In the genomic region with DNA sequence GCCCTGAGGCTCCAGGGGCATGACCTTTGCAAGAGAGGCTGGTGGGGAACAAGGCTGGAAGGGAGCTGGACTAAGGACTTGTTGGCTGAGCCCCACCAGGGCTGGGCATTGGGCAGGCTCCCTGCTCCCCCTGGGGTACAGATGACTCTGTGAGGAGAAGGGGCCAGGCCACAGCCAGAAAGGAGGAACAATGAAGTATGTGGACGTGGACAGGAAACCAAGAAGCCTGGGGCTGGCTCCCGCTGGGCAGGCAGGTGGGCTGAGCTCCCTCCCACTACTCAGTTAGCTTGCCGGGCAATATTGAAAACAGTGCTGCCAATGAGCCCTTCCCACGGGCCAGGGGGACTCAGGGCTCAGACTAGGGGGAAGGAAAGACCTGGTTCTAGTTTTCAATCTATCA, we compare ENCODE assay signal across 1 cellular context.
TF ChIP-seq lines count a peak whose summit lies in the region.

No MANE protein-coding gene starts in this region.

TF ChIP-seq in WTC11, 78 proteins besides CTCF, POLR2A, EP300 and RAD21 (continued from another document):
- TF ChIP-seq MAX (CRISPR knock-in tag; IDR thresholded peaks at IDR 0.05) (no peak), ZSCAN18 (CRISPR knock-in tag; IDR thresholded peaks at IDR 0.05) (no peak)
- TF ChIP-seq, protein P1, sequence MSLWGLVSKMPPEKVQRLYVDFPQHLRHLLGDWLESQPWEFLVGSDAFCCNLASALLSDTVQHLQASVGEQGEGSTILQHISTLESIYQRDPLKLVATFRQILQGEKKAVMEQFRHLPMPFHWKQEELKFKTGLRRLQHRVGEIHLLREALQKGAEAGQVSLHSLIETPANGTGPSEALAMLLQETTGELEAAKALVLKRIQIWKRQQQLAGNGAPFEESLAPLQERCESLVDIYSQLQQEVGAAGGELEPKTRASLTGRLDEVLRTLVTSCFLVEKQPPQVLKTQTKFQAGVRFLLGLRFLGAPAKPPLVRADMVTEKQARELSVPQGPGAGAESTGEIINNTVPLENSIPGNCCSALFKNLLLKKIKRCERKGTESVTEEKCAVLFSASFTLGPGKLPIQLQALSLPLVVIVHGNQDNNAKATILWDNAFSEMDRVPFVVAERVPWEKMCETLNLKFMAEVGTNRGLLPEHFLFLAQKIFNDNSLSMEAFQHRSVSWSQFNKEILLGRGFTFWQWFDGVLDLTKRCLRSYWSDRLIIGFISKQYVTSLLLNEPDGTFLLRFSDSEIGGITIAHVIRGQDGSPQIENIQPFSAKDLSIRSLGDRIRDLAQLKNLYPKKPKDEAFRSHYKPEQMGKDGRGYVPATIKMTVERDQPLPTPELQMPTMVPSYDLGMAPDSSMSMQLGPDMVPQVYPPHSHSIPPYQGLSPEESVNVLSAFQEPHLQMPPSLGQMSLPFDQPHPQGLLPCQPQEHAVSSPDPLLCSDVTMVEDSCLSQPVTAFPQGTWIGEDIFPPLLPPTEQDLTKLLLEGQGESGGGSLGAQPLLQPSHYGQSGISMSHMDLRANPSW (CRISPR knock-in tag; conservative IDR thresholded peaks at IDR 0.05; ENCODE audit: low read depth): no peak
